Comparison of ENCODE assay signal across 17 cellular contexts in the genomic region with DNA sequence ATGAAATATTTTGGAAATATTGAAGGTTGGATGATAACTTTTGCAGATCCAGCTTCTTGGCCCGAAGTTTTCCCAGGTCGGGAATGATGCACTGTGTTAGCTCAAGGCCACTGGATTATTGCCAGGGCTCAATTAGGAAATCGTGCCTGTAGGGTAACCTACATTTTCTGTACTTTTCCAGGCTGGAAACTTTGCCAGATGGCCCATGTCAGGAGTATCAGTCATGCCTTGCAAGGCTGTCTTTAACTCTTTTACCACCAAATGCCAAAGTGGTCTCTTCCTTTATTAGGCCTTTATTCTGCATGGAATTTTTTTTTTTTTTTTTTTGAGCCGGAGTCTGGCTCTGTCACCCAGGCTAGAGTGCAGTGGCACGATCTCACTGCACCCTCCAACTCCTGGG. TPM values are rescaled to one million over a fixed set of nuclear protein-coding genes. Genes with fewer than 3 reads are reported as not detected.
DNase-seq lines count a peak whose midpoint lies in the region; ATAC-seq and TF ChIP-seq lines count a peak whose summit lies in the region.
"Had no signal": no experiment of that assay in that cellular context is flagged by ENCODE, and none has a peak within 500 bp of the region (broad histone marks: within the 10 kb centered on the region; RNA-seq: fewer than 3 reads in every experiment).

No MANE protein-coding gene starts in this region.

- peak; percentile 45 for ATAC-seq in omental fat pad (ENCODE audit: low FRiP score)
- no peak for ATAC-seq in GM18868 (IDR thresholded peaks at IDR 0.05; ENCODE audit: unreplicated experiment)
- ATAC-seq in HG02840 (IDR thresholded peaks at IDR 0.05; ENCODE audit: low FRiP score, unreplicated experiment): no peak
- ATAC-seq: activated T-cell treated with anti-CD3 and anti-CD28 coated beads, Interleukin-2, amount 50 U/mL, for 72 hours; stimulated activated naive CD8-positive, alpha-beta T cell treated with anti-CD3 and anti-CD28 coated beads, Interleukin-15, Interleukin-2, amounts not matched to agents 100 U/mL and 50 U/mL, for 24 hours had no signal

- H3K27ac ChIP-seq in HEK293 (ENCODE audit: extremely low read depth, low read depth, low read length): no peak overlapping the region
- peak overlapping the region; percentile 99 for H3K27ac ChIP-seq in RWPE1
- H3K27ac ChIP-seq: ascending aorta, BLaER1 had no signal

- TF ChIP-seq CTCF in HEK293 (tag by site-specific recombination; IDR thresholded peaks at IDR 0.05) (no peak), RWPE1 (conservative IDR thresholded peaks at IDR 0.05; ENCODE audit: low read depth) (no peak), omental fat pad (IDR thresholded peaks at IDR 0.05) (no peak)

- POLR2A ChIA-PET in HEK293 (lab: Yijun Ruan, JAX): interaction anchor here (4.1 kb wide), 1 partner anchor 8 kb away, joined by 29 read pairs; a partner anchor contains a TSS
- POLR2A ChIA-PET in RWPE1 (lab: Yijun Ruan, JAX; ENCODE audit: low non-redundant PET): interaction anchor here (0.7 kb wide), 1 partner anchor 27 kb away, joined by 5 read pairs; no protein-coding TSS in a partner anchor

- H3K36me3 ChIP-seq in HEK293 (ENCODE audit: control insufficient read depth in 2 of 2, insufficient read depth in 1 of 2, low read length in 2 of 2): no peaks in the 10 kb centered on the region
- H3K36me3 ChIP-seq: ascending aorta, BLaER1, HAP-1 had no signal

- no peak overlapping the region for H3K4me3 ChIP-seq in HEK293 (ENCODE audit: low read depth, low read length)
- H3K4me3 ChIP-seq: ascending aorta, BLaER1, HAP-1 had no signal

- no peaks in the 10 kb centered on the region for H3K4me1 ChIP-seq in HEK293 (ENCODE audit: control insufficient read depth, insufficient read depth, low read length)
- H3K4me1 ChIP-seq: HAP-1 had no signal

- CTCF ChIA-PET in HEK293 (lab: Yijun Ruan, JAX): interaction anchor here (0.6 kb wide), 2 partner anchors 24 to 36 kb away, joined by 3 read pairs; no protein-coding TSS in a partner anchor
- CTCF ChIA-PET in RWPE1 (lab: Yijun Ruan, JAX): no interaction called here

- DNase-seq in RWPE1 (ENCODE audit: low spot score): peak; percentile 67
- DNase-seq in fibroblast of peridontal ligament (ENCODE audit: extremely low read depth): peak; percentile 62
- no peak for DNase-seq in omental fat pad (ENCODE audit: low spot score)
- no peak for DNase-seq in NCI-H774 (lab: John Stamatoyannopoulos, UW)
- no peak for DNase-seq in activated CD4-positive, alpha-beta T cell treated with anti-CD3 and anti-CD28 coated beads for 1 hour
- DNase-seq: activated T-cell treated with anti-CD3 and anti-CD28 coated beads, Interleukin-2, amount 50 U/mL, for 72 hours; midbrain; NCI-H1092 treated with DMSO at 0.1 percent for 48 hours; NCI-H526 treated with DMSO at 0.1 percent for 48 hours; stimulated activated CD4-positive, alpha-beta T cell treated with anti-CD3 and anti-CD28 coated beads, Interleukin-4, amount 100 ng/mL, for 4 hours; stimulated activated naive CD8-positive, alpha-beta T cell treated with anti-CD3 and anti-CD28 coated beads, Interleukin-15, Interleukin-2, amounts not matched to agents 100 U/mL and 50 U/mL, for 24 hours had no signal

- no peaks in the 10 kb centered on the region for H3K9me3 ChIP-seq in HEK293 (ENCODE audit: control insufficient read depth, insufficient read depth, low read depth, low read length)
- H3K9me3 ChIP-seq: ascending aorta, HAP-1 had no signal

TF ChIP-seq in HEK293, 187 proteins besides CTCF, POLR2A, EP300 and RAD21:
- TF ChIP-seq, protein P1, sequence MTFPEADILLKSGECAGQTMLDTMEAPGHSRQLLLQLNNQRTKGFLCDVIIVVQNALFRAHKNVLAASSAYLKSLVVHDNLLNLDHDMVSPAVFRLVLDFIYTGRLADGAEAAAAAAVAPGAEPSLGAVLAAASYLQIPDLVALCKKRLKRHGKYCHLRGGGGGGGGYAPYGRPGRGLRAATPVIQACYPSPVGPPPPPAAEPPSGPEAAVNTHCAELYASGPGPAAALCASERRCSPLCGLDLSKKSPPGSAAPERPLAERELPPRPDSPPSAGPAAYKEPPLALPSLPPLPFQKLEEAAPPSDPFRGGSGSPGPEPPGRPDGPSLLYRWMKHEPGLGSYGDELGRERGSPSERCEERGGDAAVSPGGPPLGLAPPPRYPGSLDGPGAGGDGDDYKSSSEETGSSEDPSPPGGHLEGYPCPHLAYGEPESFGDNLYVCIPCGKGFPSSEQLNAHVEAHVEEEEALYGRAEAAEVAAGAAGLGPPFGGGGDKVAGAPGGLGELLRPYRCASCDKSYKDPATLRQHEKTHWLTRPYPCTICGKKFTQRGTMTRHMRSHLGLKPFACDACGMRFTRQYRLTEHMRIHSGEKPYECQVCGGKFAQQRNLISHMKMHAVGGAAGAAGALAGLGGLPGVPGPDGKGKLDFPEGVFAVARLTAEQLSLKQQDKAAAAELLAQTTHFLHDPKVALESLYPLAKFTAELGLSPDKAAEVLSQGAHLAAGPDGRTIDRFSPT (tag by site-specific recombination; IDR thresholded peaks at IDR 0.05): no peak
- TF ChIP-seq ZBTB8A (tag by site-specific recombination; IDR thresholded peaks at IDR 0.05) (peak; percentile 35; the same call in 1 of the 2 replicates), ZNF211 (tag by site-specific recombination; IDR thresholded peaks at IDR 0.05; ENCODE audit: low read depth) (no peak), ZNF610 (tag by site-specific recombination; IDR thresholded peaks at IDR 0.05; ENCODE audit: borderline replicate concordance) (no peak), ZNF335 (tag by site-specific recombination; conservative IDR thresholded peaks at IDR 0.05) (no peak)
- TF ChIP-seq, protein P2, sequence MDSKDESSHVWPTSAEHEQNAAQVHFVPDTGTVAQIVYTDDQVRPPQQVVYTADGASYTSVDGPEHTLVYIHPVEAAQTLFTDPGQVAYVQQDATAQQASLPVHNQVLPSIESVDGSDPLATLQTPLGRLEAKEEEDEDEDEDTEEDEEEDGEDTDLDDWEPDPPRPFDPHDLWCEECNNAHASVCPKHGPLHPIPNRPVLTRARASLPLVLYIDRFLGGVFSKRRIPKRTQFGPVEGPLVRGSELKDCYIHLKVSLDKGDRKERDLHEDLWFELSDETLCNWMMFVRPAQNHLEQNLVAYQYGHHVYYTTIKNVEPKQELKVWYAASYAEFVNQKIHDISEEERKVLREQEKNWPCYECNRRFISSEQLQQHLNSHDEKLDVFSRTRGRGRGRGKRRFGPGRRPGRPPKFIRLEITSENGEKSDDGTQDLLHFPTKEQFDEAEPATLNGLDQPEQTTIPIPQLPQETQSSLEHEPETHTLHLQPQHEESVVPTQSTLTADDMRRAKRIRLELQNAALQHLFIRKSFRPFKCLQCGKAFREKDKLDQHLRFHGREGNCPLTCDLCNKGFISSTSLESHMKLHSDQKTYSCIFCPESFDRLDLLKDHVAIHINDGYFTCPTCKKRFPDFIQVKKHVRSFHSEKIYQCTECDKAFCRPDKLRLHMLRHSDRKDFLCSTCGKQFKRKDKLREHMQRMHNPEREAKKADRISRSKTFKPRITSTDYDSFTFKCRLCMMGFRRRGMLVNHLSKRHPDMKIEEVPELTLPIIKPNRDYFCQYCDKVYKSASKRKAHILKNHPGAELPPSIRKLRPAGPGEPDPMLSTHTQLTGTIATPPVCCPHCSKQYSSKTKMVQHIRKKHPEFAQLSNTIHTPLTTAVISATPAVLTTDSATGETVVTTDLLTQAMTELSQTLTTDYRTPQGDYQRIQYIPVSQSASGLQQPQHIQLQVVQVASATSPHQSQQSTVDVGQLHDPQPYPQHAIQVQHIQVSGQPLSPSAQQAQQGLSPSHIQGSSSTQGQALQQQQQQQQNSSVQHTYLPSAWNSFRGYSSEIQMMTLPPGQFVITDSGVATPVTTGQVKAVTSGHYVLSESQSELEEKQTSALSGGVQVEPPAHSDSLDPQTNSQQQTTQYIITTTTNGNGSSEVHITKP (tag by site-specific recombination; IDR thresholded peaks at IDR 0.05): peak; percentile 81

RNA-seq across cellular contexts. Expression of a gene that starts 8.8 kb away (rescaled TPM):
- 100 to 1,000 TPM in 3 of 4 donors, 10 to 100 TPM in 1; 72.8 to 330 (median 113) TPM for total RNA-seq in omental fat pad

Comparison
In these comparisons a context has a peak if more than half of its experiments do, and no peak if none do; other contexts are left out.
1. DNase-seq: peak in RWPE1 (single experiment) and fibroblast of peridontal ligament (single experiment); none in omental fat pad (single experiment), NCI-H774 (single experiment) and activated CD4-positive, alpha-beta T cell treated with anti-CD3 and anti-CD28 coated beads for 1 hour (single experiment).